ENCODE assay signal across 2 cellular contexts in the genomic region with DNA sequence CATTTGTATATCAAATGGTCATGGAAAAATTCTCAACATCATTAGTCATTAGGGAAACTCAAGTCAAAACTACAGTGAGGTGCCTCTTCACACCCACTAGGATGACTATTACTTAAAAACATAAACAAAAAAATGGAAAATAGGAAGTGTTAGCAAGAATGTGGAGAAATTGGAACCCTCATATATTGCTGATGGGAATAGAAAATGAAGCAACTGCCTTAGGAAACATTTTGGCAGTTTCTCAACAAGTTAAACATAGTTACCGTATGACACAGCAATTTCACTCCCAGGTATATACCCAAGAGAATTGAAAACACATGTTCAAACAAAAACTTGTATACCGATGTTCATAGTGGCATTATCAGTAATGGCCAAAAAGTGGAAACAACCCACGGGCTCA.
TF ChIP-seq lines count a peak whose summit lies in the region.

No MANE protein-coding gene starts in this region.

TF ChIP-seq in IMR-90, 13 proteins besides CTCF, POLR2A, EP300 and RAD21:
- no peak for TF ChIP-seq BHLHE40 (IDR thresholded peaks at IDR 0.05; ENCODE audit: low read depth, low read length)
- 0 out of 2 replicates have a peak, but pooled peaks have one; percentile 12 for TF ChIP-seq NFE2L2 (IDR thresholded peaks at IDR 0.05; ENCODE audit: low read depth, low read length)

TF ChIP-seq in GM12878, 131 proteins besides CTCF, POLR2A, EP300 and RAD21:
- TF ChIP-seq ASH2L (IDR thresholded peaks at IDR 0.05; ENCODE audit: borderline replicate concordance, low read depth) (no peak), ZBED1 (IDR thresholded peaks at IDR 0.05; ENCODE audit: borderline replicate concordance) (no peak), MEF2B (IDR thresholded peaks at IDR 0.05; ENCODE audit: partially characterized antibody, poor library complexity, severe bottlenecking) (peak; percentile 20)
